ENCODE assay signal across 19 cellular contexts in the genomic region with DNA sequence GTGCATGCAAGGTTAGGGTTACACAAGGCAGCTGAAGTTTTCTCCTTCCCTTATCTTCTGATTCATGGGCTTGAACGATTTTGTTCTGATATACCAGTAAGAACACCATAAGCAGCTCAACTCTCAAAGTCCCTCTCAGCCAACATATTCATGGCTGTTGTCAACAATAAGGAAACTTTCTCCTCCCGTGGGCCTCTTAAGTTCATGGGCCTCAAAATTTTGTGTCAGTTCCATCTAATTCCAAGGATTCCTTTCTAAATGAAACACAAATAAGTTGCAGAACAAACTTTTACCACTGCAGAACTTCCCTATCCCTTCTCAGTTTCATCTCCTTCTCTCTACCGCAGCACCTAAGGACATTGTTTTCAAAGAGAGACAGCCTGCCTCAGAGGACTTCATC. TPM values are rescaled to one million over a fixed set of nuclear protein-coding genes. Genes with fewer than 3 reads are reported as not detected.
DNase-seq lines count a peak whose midpoint lies in the region; ATAC-seq and TF ChIP-seq lines count a peak whose summit lies in the region.
"Had no signal": no experiment of that assay in that cellular context is flagged by ENCODE, and none has a peak within 500 bp of the region (broad histone marks: within the 10 kb centered on the region; RNA-seq: fewer than 3 reads in every experiment).

No MANE protein-coding gene starts in this region.

- H2AFZ ChIP-seq in trophoblast cell (ENCODE audit: insufficient read depth, low read length, poor library complexity), result no peak overlapping the region

- no peak overlapping the region for H3K9ac ChIP-seq in adipocyte (ENCODE audit: low read length)
- H3K9ac ChIP-seq in trophoblast cell (ENCODE audit: low read length), result no peak overlapping the region

- no peak for ATAC-seq in HG03039 (IDR thresholded peaks at IDR 0.05; ENCODE audit: unreplicated experiment)
- ATAC-seq: HCT116 had no signal

- no peak overlapping the region for H3K18ac ChIP-seq in trophoblast cell (ENCODE audit: low read length)

- no peaks in the 10 kb centered on the region for H3K27me3 ChIP-seq in adipocyte (replicated peaks; ENCODE audit: control insufficient read depth, insufficient read depth, low read length)
- no peaks in the 10 kb centered on the region for H3K27me3 ChIP-seq in trophoblast cell (ENCODE audit: insufficient read depth, low read length)
- H3K27me3 ChIP-seq: BE2C had no signal

- no peak overlapping the region for H3K4me2 ChIP-seq in trophoblast cell (ENCODE audit: low read length)

- no peak overlapping the region for H3K14ac ChIP-seq in trophoblast cell (ENCODE audit: low read length)

- H3K23ac ChIP-seq in trophoblast cell (ENCODE audit: low read length), result no peak overlapping the region

- peaks cover 18% of the 10 kb centered on the region for H3K4me1 ChIP-seq in adipocyte (ENCODE audit: control insufficient read depth, insufficient read depth, low read length)
- peaks cover 8% of the 10 kb centered on the region in 2 experiments for H3K4me1 ChIP-seq in trophoblast cell (ENCODE audit: control insufficient read depth in 1 of 2, insufficient read depth in 2 of 2, low read length in 2 of 2)
- H3K4me1 ChIP-seq: BE2C had no signal

- no peaks in the 10 kb centered on the region for H3K36me3 ChIP-seq in adipocyte (ENCODE audit: control insufficient read depth, insufficient read depth, low read length, severe bottlenecking)
- no peaks in the 10 kb centered on the region for H3K36me3 ChIP-seq in trophoblast cell (ENCODE audit: control insufficient read depth in 1 of 2, insufficient read depth in 2 of 2, low read length in 2 of 2)
- H3K36me3 ChIP-seq: BE2C had no signal

- POLR2A ChIA-PET in GM10248 (lab: Yijun Ruan, JAX), result no interaction called here

- H3K27ac ChIP-seq in trophoblast cell (ENCODE audit: low read depth, low read length), result no peak overlapping the region

- peak; percentile 21 for DNase-seq in AG20443 (ENCODE audit: low spot score)
- peak; percentile 63 for DNase-seq in adipocyte (ENCODE audit: low read depth)
- DNase-seq in fibroblast of gingiva (ENCODE audit: low read depth), result peak; percentile 47
- no peak for DNase-seq in trophoblast cell
- no peak for DNase-seq in activated CD4-positive, alpha-beta T cell treated with anti-CD3 and anti-CD28 coated beads for 4 hours
- no peak for DNase-seq in amniotic stem cell (lab: John Stamatoyannopoulos, UW)
- no peak for DNase-seq in GM10248 (ENCODE audit: extremely low spot score)
- DNase-seq: 8988T; BE2C; C1 segment of cervical spinal cord; CD4-positive, CD25-positive, alpha-beta regulatory T cell; CD8-positive, alpha-beta memory T cell; COR-L47; GDM1; GOT3; H7; HFFc6 had no signal

- CTCF ChIA-PET in GM10248 (lab: Yijun Ruan, JAX), result interaction anchor here (1.4 kb wide), 1 partner anchor 37 kb away, joined by 3 read pairs; no protein-coding TSS in a partner anchor

- H3K9me3 ChIP-seq in adipocyte (ENCODE audit: control insufficient read depth, low read length) (no peaks in the 10 kb centered on the region), trophoblast cell (ENCODE audit: insufficient read depth, low read depth, low read length) (no peaks in the 10 kb centered on the region)
- H3K9me3 ChIP-seq: BE2C had no signal

- H3K4me3 ChIP-seq in adipocyte (ENCODE audit: low read length) (no peak overlapping the region), trophoblast cell (ENCODE audit: low read depth, low read length) (no peak overlapping the region)

- no peak overlapping the region for H4K91ac ChIP-seq in trophoblast cell (ENCODE audit: low read depth, low read length)

- H2AK5ac ChIP-seq in trophoblast cell (ENCODE audit: low read length), result no peak overlapping the region

- no peak overlapping the region for H4K8ac ChIP-seq in trophoblast cell (ENCODE audit: low read depth, low read length)

- no peak overlapping the region for H4K12ac ChIP-seq in trophoblast cell (ENCODE audit: low read depth, low read length)

- peaks cover 21% of the 10 kb centered on the region for H3K79me1 ChIP-seq in trophoblast cell (ENCODE audit: low read length)

- no peak overlapping the region for H2BK5ac ChIP-seq in trophoblast cell (ENCODE audit: low read depth, low read length, poor library complexity)

- no peak for TF ChIP-seq CTCF in GM10248 (IDR thresholded peaks at IDR 0.05; ENCODE audit: control extremely low read depth, extremely low read depth, low read depth, missing control alignments)

- no CpG with 5 or more reads among the region's 3 CpGs for WGBS in trophoblast cell (ENCODE audit: extremely low coverage, insufficient coverage, insufficient read length)

- no peak overlapping the region for H2BK12ac ChIP-seq in trophoblast cell (ENCODE audit: low read length)

- no peak overlapping the region for H3K4ac ChIP-seq in trophoblast cell (ENCODE audit: low read depth, low read length)

- peak overlapping the region; percentile 25 for H2BK120ac ChIP-seq in trophoblast cell (ENCODE audit: insufficient read depth, low read length, poor library complexity)

- no peaks in the 10 kb centered on the region for H3K79me2 ChIP-seq in trophoblast cell (ENCODE audit: control insufficient read depth, insufficient read depth, low read length, poor library complexity)

RNA-seq across cellular contexts. Expression of gene CAST, which starts 23.6 kb away (rescaled TPM):
- polyA plus RNA-seq in trophoblast cell (2013), result 174 and 186 TPM in 2 replicates

Comparison
In these comparisons a context has a peak if more than half of its experiments do, and no peak if none do; other contexts are left out.
1. DNase-seq: peak in AG20443 (single experiment), adipocyte (single experiment) and fibroblast of gingiva (single experiment); none in trophoblast cell (0 of 2), activated CD4-positive, alpha-beta T cell treated with anti-CD3 and anti-CD28 coated beads for 4 hours (0 of 2), amniotic stem cell (single experiment) and GM10248 (single experiment).